ENCODE assay signal across 9 cellular contexts in genomic region chr17:17109896-17110295, GRCh38.
A peak's percentile ranks its signal among the peaks of the same experiment; 100 is the strongest.
DNase-seq lines count a peak whose midpoint lies in the region; ATAC-seq and TF ChIP-seq lines count a peak whose summit lies in the region.
"Had no signal": no experiment of that assay in that cellular context is flagged by ENCODE, and none has a peak within 500 bp of the region (broad histone marks: within the 10 kb centered on the region; RNA-seq: fewer than 3 reads in every experiment).

No MANE protein-coding gene starts in this region.

- POLR2A ChIA-PET in CD8-positive, alpha-beta memory T cell (lab: Charles Lee): interaction anchor here (0.6 kb wide), 1 partner anchor 69 kb away, joined by 7 read pairs; no protein-coding TSS in a partner anchor
- POLR2A ChIA-PET in T-cell (lab: Charles Lee): interaction anchor here in 1 of 2 donors (0.6 kb wide), 1 partner anchor 171 kb away, joined by 3 read pairs; no protein-coding TSS in a partner anchor
- POLR2A ChIA-PET in naive thymus-derived CD4-positive, alpha-beta T cell (lab: Charles Lee): interaction anchor here (0.7 to 2.3 kb wide), 3 partner anchors 10 to 79 kb away, joined by 3 to 9 read pairs (median 3); no protein-coding TSS in a partner anchor

- H3K9me3 Mint-ChIP-seq in CD8-positive, alpha-beta memory T cell: no peaks in the 10 kb centered on the region
- H3K9me3 Mint-ChIP-seq in T-cell (no peaks in the 10 kb centered on the region), HFFc6 (no peaks in the 10 kb centered on the region)
- H3K9me3 Mint-ChIP-seq in dendritic cell treated with granulocyte-macrophage colony-stimulating factor and Interleukin-4, amounts not matched to agents 40 ng/mL and 50 ng/mL, for 4 days: no peaks in the 10 kb centered on the region
- H3K9me3 Mint-ChIP-seq in naive thymus-derived CD4-positive, alpha-beta T cell: no peaks in the 10 kb centered on the region
- H3K9me3 Mint-ChIP-seq: neural crest cell had no signal

- H3K4me1 Mint-ChIP-seq in CD8-positive, alpha-beta memory T cell: peaks cover 63 to 86% (median 81%) of the 10 kb centered on the region in 3 donors
- peaks cover 75 to 86% (median 75%) of the 10 kb centered on the region in 3 donors for H3K4me1 Mint-ChIP-seq in T-cell
- H3K4me1 Mint-ChIP-seq in dendritic cell treated with granulocyte-macrophage colony-stimulating factor and Interleukin-4, amounts not matched to agents 40 ng/mL and 50 ng/mL, for 4 days (ENCODE audit: low read depth): peaks cover 59% of the 10 kb centered on the region
- peaks cover 52 to 88% (median 77%) of the 10 kb centered on the region in 7 donors for H3K4me1 Mint-ChIP-seq in naive thymus-derived CD4-positive, alpha-beta T cell
- peaks cover 53% of the 10 kb centered on the region for H3K4me1 Mint-ChIP-seq in HFFc6 (ENCODE audit: low read depth)

- H3K27ac ChIP-seq in CD8-positive, alpha-beta memory T cell (ENCODE audit: low read depth, low read length): peak overlapping the region; percentile 8
- H3K27ac ChIP-seq in naive thymus-derived CD4-positive, alpha-beta T cell (ENCODE audit: low read depth, low read length): peak overlapping the region; percentile 20

- H3K36me3 Mint-ChIP-seq in CD8-positive, alpha-beta memory T cell: peaks cover 0 to 8% (median 0%) of the 10 kb centered on the region in 3 donors
- peaks cover 3% of the 10 kb centered on the region for H3K36me3 Mint-ChIP-seq in T-cell
- H3K36me3 Mint-ChIP-seq in dendritic cell treated with granulocyte-macrophage colony-stimulating factor and Interleukin-4, amounts not matched to agents 40 ng/mL and 50 ng/mL, for 4 days (ENCODE audit: low read depth): peaks cover 13% of the 10 kb centered on the region
- H3K36me3 Mint-ChIP-seq in naive thymus-derived CD4-positive, alpha-beta T cell: peaks cover 0 to 2% (median 0%) of the 10 kb centered on the region in 5 donors
- no peaks in the 10 kb centered on the region for H3K36me3 Mint-ChIP-seq in HFFc6 (ENCODE audit: low read depth)

- peak overlapping the region; percentile 79 to 99 (median 94) for H3K27ac Mint-ChIP-seq in CD8-positive, alpha-beta memory T cell
- H3K27ac Mint-ChIP-seq in T-cell (peak overlapping the region; percentile 88 to 91), HFFc6 (no peak overlapping the region)
- peak overlapping the region; percentile 64 for H3K27ac Mint-ChIP-seq in dendritic cell treated with granulocyte-macrophage colony-stimulating factor and Interleukin-4, amounts not matched to agents 40 ng/mL and 50 ng/mL, for 4 days
- peak overlapping the region; percentile 39 to 94 (median 77) for H3K27ac Mint-ChIP-seq in naive thymus-derived CD4-positive, alpha-beta T cell

- no peaks in the 10 kb centered on the region for H3K36me3 ChIP-seq in CD8-positive, alpha-beta memory T cell (ENCODE audit: insufficient read depth, low read length)
- H3K36me3 ChIP-seq in naive thymus-derived CD4-positive, alpha-beta T cell (ENCODE audit: control insufficient read depth in 2 of 3, insufficient read depth in 3 of 3, low read length in 3 of 3): no peaks in the 10 kb centered on the region

- no peak for TF ChIP-seq CTCF in GM20000 (IDR thresholded peaks at IDR 0.05; ENCODE audit: extremely low read depth, missing control alignments)
- TF ChIP-seq CTCF in GM13977 (IDR thresholded peaks at IDR 0.05; ENCODE audit: extremely low read depth, insufficient read depth, missing control alignments): no peak
- no peak for TF ChIP-seq CTCF in HFFc6 (IDR thresholded peaks at IDR 0.05)

- in situ Hi-C loops in GM13977 (cut with MboI; ENCODE audit: low pct_unique_long_range_greater_than_20kb, low sequenced_read_pairs, unreplicated experiment): no loop called here

- peak in 4 of 5 donors; percentile 34 to 67 (median 48) for DNase-seq in CD8-positive, alpha-beta memory T cell
- peak in 29 of 34 experiments; percentile 10 to 59 (median 41) for DNase-seq in T-cell
- peak in 1 of 9 donors; percentile 12 for DNase-seq in naive thymus-derived CD4-positive, alpha-beta T cell
- DNase-seq in cerebellum (ENCODE audit: low spot score): no peak
- DNase-seq in GM20000 (ENCODE audit: low spot score): no peak
- no peak for DNase-seq in GM13977 (ENCODE audit: low spot score)
- DNase-seq in HFFc6: no peak

- CTCF ChIA-PET in CD8-positive, alpha-beta memory T cell (lab: Charles Lee): interaction anchor here (2.7 kb wide), 1 partner anchor 10 kb away, joined by 8 read pairs; no protein-coding TSS in a partner anchor
- CTCF ChIA-PET in T-cell (lab: Charles Lee): interaction anchor here in 1 of 2 donors (1.0 to 1.3 kb wide), 3 partner anchors 10 to 16 kb away, joined by 3 read pairs; no protein-coding TSS in a partner anchor
- CTCF ChIA-PET in naive thymus-derived CD4-positive, alpha-beta T cell (lab: Charles Lee): interaction anchor here (0.5 to 1.0 kb wide), 2 partner anchors 11 to 309 kb away, joined by 3 to 4 read pairs; no protein-coding TSS in a partner anchor

- H3K4me3 Mint-ChIP-seq in CD8-positive, alpha-beta memory T cell: peak overlapping the region; percentile 8 to 75 (median 66)
- H3K4me3 Mint-ChIP-seq in T-cell (peak overlapping the region; percentile 18 to 60 (median 22)), HFFc6 (no peak overlapping the region)
- H3K4me3 Mint-ChIP-seq in dendritic cell treated with granulocyte-macrophage colony-stimulating factor and Interleukin-4, amounts not matched to agents 40 ng/mL and 50 ng/mL, for 4 days: peak overlapping the region; percentile 42
- peak overlapping the region; percentile 45 to 78 (median 66) for H3K4me3 Mint-ChIP-seq in naive thymus-derived CD4-positive, alpha-beta T cell
- H3K4me3 Mint-ChIP-seq: neural crest cell had no signal

- H3K4me1 ChIP-seq in CD8-positive, alpha-beta memory T cell (ENCODE audit: insufficient read depth, low read length): peaks cover 48% of the 10 kb centered on the region
- peaks cover 34 to 36% of the 10 kb centered on the region in 2 donors for H3K4me1 ChIP-seq in naive thymus-derived CD4-positive, alpha-beta T cell (ENCODE audit: control insufficient read depth in 2 of 2, insufficient read depth in 2 of 2, low read length in 2 of 2)

- intact Hi-C loops in dendritic cell treated with granulocyte-macrophage colony-stimulating factor and Interleukin-4, amounts not matched to agents 40 ng/mL and 50 ng/mL, for 4 days (cut with micrococcal nuclease): no loop called here
- intact Hi-C loops in naive thymus-derived CD4-positive, alpha-beta T cell (cut with micrococcal nuclease): loop anchor here in 1 of 2 donors (10.0 kb wide), 1 partner anchor 65 kb away; the partner anchor contains the start of gene MPRIP

- ATAC-seq in T-cell (replicated peaks in 1 of 4): peak; percentile 74 to 85 (median 78)
- peak; percentile 81 for ATAC-seq in naive thymus-derived CD4-positive, alpha-beta T cell

- no peak overlapping the region for H3K4me3 ChIP-seq in CD8-positive, alpha-beta memory T cell (ENCODE audit: low read length)
- no peak overlapping the region for H3K4me3 ChIP-seq in naive thymus-derived CD4-positive, alpha-beta T cell (ENCODE audit: low read length)

- no peaks in the 10 kb centered on the region for H3K27me3 Mint-ChIP-seq in CD8-positive, alpha-beta memory T cell
- H3K27me3 Mint-ChIP-seq in T-cell (no peaks in the 10 kb centered on the region), HFFc6 (ENCODE audit: insufficient read depth) (peaks cover 8% of the 10 kb centered on the region)
- no peaks in the 10 kb centered on the region for H3K27me3 Mint-ChIP-seq in dendritic cell treated with granulocyte-macrophage colony-stimulating factor and Interleukin-4, amounts not matched to agents 40 ng/mL and 50 ng/mL, for 4 days
- no peaks in the 10 kb centered on the region for H3K27me3 Mint-ChIP-seq in naive thymus-derived CD4-positive, alpha-beta T cell

- no peaks in the 10 kb centered on the region for H3K9me3 ChIP-seq in CD8-positive, alpha-beta memory T cell (ENCODE audit: low read length)
- H3K9me3 ChIP-seq in naive thymus-derived CD4-positive, alpha-beta T cell (ENCODE audit: control insufficient read depth in 2 of 3, low read length in 3 of 3): no peaks in the 10 kb centered on the region

- no peaks in the 10 kb centered on the region for H3K27me3 ChIP-seq in CD8-positive, alpha-beta memory T cell (ENCODE audit: insufficient read depth, low read length, poor library complexity, severe bottlenecking)
- H3K27me3 ChIP-seq in naive thymus-derived CD4-positive, alpha-beta T cell (ENCODE audit: control insufficient read depth in 2 of 2, insufficient read depth in 2 of 2, low read length in 2 of 2): no peaks in the 10 kb centered on the region

Comparison
In these comparisons a context has a peak if more than half of its experiments do, and no peak if none do; other contexts are left out.
1. DNase-seq: peak in CD8-positive, alpha-beta memory T cell (4 of 5) and T-cell (29 of 34); none in cerebellum (single experiment), GM20000 (single experiment), GM13977 (single experiment) and HFFc6 (single experiment).